In genomic region chr5:6216516-6217075, GRCh38 we compare ENCODE assay signal across 21 cellular contexts.
DNase-seq lines count a peak whose midpoint lies in the region; ATAC-seq lines count a peak whose summit lies in the region.
"Had no signal": no experiment of that assay in that cellular context is flagged by ENCODE, and none has a peak within 500 bp of the region (broad histone marks: within the 10 kb centered on the region; RNA-seq: fewer than 3 reads in every experiment).

No MANE protein-coding gene starts in this region.

- H3K79me1 ChIP-seq in mesenchymal stem cell (replicated peaks; ENCODE audit: low read length, poor library complexity, severe bottlenecking) = no peaks in the 10 kb centered on the region
- no peaks in the 10 kb centered on the region for H3K79me1 ChIP-seq in trophoblast cell (ENCODE audit: low read length)

- no peak overlapping the region for H4K8ac ChIP-seq in mesenchymal stem cell (ENCODE audit: low read length)
- H4K8ac ChIP-seq in trophoblast cell (ENCODE audit: low read depth, low read length) = no peak overlapping the region

- WGBS in mesenchymal stem cell = 94% methylated on average over 7 of the region's 8 CpGs
- WGBS in trophoblast cell (ENCODE audit: extremely low coverage, insufficient coverage, insufficient read length) = no CpG with 5 or more reads among the region's 8 CpGs

- no peak overlapping the region for H3K4me3 ChIP-seq in H7 (ENCODE audit: insufficient read depth, low read depth, low read length)
- H3K4me3 ChIP-seq in mesenchymal stem cell (ENCODE audit: insufficient read depth in 1 of 2, low read depth in 1 of 2, low read length in 2 of 2) = no peak overlapping the region
- no peak overlapping the region for H3K4me3 ChIP-seq in trophoblast cell (ENCODE audit: low read depth, low read length)
- H3K4me3 ChIP-seq: BLaER1 treated with 17β-estradiol and CSF1 and Interleukin-3, amounts not matched to agents 10 nM and 100 nM; GM12878; GM23248; HAP-1 had no signal

- H3K4me2 ChIP-seq in mesenchymal stem cell (ENCODE audit: low read length, poor library complexity, severe bottlenecking) (no peak overlapping the region), trophoblast cell (ENCODE audit: low read length) (no peak overlapping the region)

- H3K18ac ChIP-seq in mesenchymal stem cell (ENCODE audit: low read depth in 1 of 2, low read length in 2 of 2) (no peak overlapping the region), trophoblast cell (ENCODE audit: low read length) (no peak overlapping the region)

- H2BK12ac ChIP-seq in mesenchymal stem cell (ENCODE audit: low read length in 2 of 2) (no peak overlapping the region), trophoblast cell (ENCODE audit: low read length) (no peak overlapping the region)

- H3K4me1 ChIP-seq in mesenchymal stem cell (ENCODE audit: control insufficient read depth, insufficient read depth, low read depth, low read length) (no peaks in the 10 kb centered on the region), trophoblast cell (ENCODE audit: control insufficient read depth in 1 of 2, insufficient read depth in 2 of 2, low read length in 2 of 2) (no peaks in the 10 kb centered on the region)
- H3K4me1 ChIP-seq: BE2C, HAP-1 had no signal

- H3K14ac ChIP-seq in mesenchymal stem cell (ENCODE audit: low read length in 2 of 2) = no peak overlapping the region
- no peak overlapping the region for H3K14ac ChIP-seq in trophoblast cell (ENCODE audit: low read length)

- H2AK5ac ChIP-seq in mesenchymal stem cell (ENCODE audit: low read length, severe bottlenecking) = no peak overlapping the region
- no peak overlapping the region for H2AK5ac ChIP-seq in trophoblast cell (ENCODE audit: low read length)

- H2BK5ac ChIP-seq in mesenchymal stem cell (ENCODE audit: low read depth, low read length, poor library complexity, severe bottlenecking) (no peak overlapping the region), trophoblast cell (ENCODE audit: low read depth, low read length, poor library complexity) (no peak overlapping the region)

- ATAC-seq in GM18867 (IDR thresholded peaks at IDR 0.05; ENCODE audit: unreplicated experiment) = no peak
- ATAC-seq: GM12878 had no signal

- H3K9me3 ChIP-seq in mesenchymal stem cell (ENCODE audit: control insufficient read depth, low read length) (peaks cover 2% of the 10 kb centered on the region), trophoblast cell (ENCODE audit: insufficient read depth, low read depth, low read length) (peaks cover 6% of the 10 kb centered on the region)
- H3K9me3 ChIP-seq: BE2C, HAP-1 had no signal

- H3K9ac ChIP-seq in mesenchymal stem cell (ENCODE audit: low read length) = no peak overlapping the region
- H3K9ac ChIP-seq in trophoblast cell (ENCODE audit: low read length) = no peak overlapping the region
- H3K9ac ChIP-seq: BLaER1 treated with 17β-estradiol and CSF1 and Interleukin-3, amounts not matched to agents 10 nM and 100 nM; GM23248 had no signal

- H3K27me3 ChIP-seq in H7 (ENCODE audit: control insufficient read depth, insufficient read depth, low read length) (no peaks in the 10 kb centered on the region), mesenchymal stem cell (ENCODE audit: control insufficient read depth in 1 of 2, insufficient read depth in 1 of 2, low read length in 2 of 2) (no peaks in the 10 kb centered on the region), trophoblast cell (ENCODE audit: insufficient read depth, low read length) (no peaks in the 10 kb centered on the region)
- H3K27me3 ChIP-seq: BE2C; BLaER1 treated with 17β-estradiol and CSF1 and Interleukin-3, amounts not matched to agents 10 nM and 100 nM had no signal

- H3K23ac ChIP-seq in mesenchymal stem cell (ENCODE audit: low read length in 2 of 2) (no peak overlapping the region), trophoblast cell (ENCODE audit: low read length) (peak overlapping the region; percentile 7)

- no peaks in the 10 kb centered on the region for H3K79me2 ChIP-seq in trophoblast cell (ENCODE audit: control insufficient read depth, insufficient read depth, low read length, poor library complexity)

- no peaks in the 10 kb centered on the region for H3K36me3 ChIP-seq in H7 (replicated peaks; ENCODE audit: control insufficient read depth, insufficient read depth, low read length)
- no peaks in the 10 kb centered on the region for H3K36me3 ChIP-seq in mesenchymal stem cell (ENCODE audit: control insufficient read depth in 1 of 2, insufficient read depth in 2 of 2, low read depth in 1 of 2, low read length in 2 of 2)
- H3K36me3 ChIP-seq in trophoblast cell (ENCODE audit: control insufficient read depth in 1 of 2, insufficient read depth in 2 of 2, low read length in 2 of 2) = no peaks in the 10 kb centered on the region
- H3K36me3 ChIP-seq: BE2C; BLaER1 treated with 17β-estradiol and CSF1 and Interleukin-3, amounts not matched to agents 10 nM and 100 nM; HAP-1 had no signal

- H3K4ac ChIP-seq in mesenchymal stem cell (ENCODE audit: low read depth in 1 of 2, low read length in 2 of 2) = no peak overlapping the region
- H3K4ac ChIP-seq in trophoblast cell (ENCODE audit: low read depth, low read length) = no peak overlapping the region

- peak in 2 of 3 experiments; percentile 13 to 23 for DNase-seq in NCI-H1417 (lab: John Stamatoyannopoulos, UW)
- DNase-seq in NCI-H1417 treated with DMSO at 0.1 percent for 48 hours (lab: John Stamatoyannopoulos, UW) = no peak
- peak; percentile 41 for DNase-seq in H7
- no peak for DNase-seq in mesenchymal stem cell
- no peak for DNase-seq in trophoblast cell
- DNase-seq in SKM-1 treated with dmso at 0.1 percent for 144 hours (lab: John Stamatoyannopoulos, UW; ENCODE audit: unreplicated experiment) = no peak
- DNase-seq in iPS-NIHi11 (ENCODE audit: low spot score) = no peak
- DNase-seq: BE2C; CD4-positive, alpha-beta T cell; CD8-positive, alpha-beta memory T cell; DMS 273 treated with DMSO at 0.1 percent for 48 hours; DMS79; EL; GDM1; GM23248; HFFc6 had no signal

- no peak overlapping the region for H4K12ac ChIP-seq in trophoblast cell (ENCODE audit: low read depth, low read length)

- H2AFZ ChIP-seq in mesenchymal stem cell (ENCODE audit: low read depth, low read length) (no peak overlapping the region), trophoblast cell (ENCODE audit: insufficient read depth, low read length, poor library complexity) (no peak overlapping the region)
- H2AFZ ChIP-seq: GM23248 had no signal

- H4K91ac ChIP-seq in mesenchymal stem cell (ENCODE audit: low read length) (peak overlapping the region; percentile 20), trophoblast cell (ENCODE audit: low read depth, low read length) (no peak overlapping the region)

- no peak overlapping the region for H2BK120ac ChIP-seq in mesenchymal stem cell (ENCODE audit: low read depth, low read length)
- no peak overlapping the region for H2BK120ac ChIP-seq in trophoblast cell (ENCODE audit: insufficient read depth, low read length, poor library complexity)

- no peak overlapping the region for H3K27ac ChIP-seq in mesenchymal stem cell (ENCODE audit: low read length, poor library complexity, severe bottlenecking)
- H3K27ac ChIP-seq in trophoblast cell (ENCODE audit: low read depth, low read length) = no peak overlapping the region
- H3K27ac ChIP-seq: 22Rv1; BLaER1 treated with 17β-estradiol and CSF1 and Interleukin-3, amounts not matched to agents 10 nM and 100 nM; GM23248 had no signal

- no peak overlapping the region for H2BK15ac ChIP-seq in mesenchymal stem cell (ENCODE audit: low read depth, poor library complexity, severe bottlenecking)

Comparison
In these comparisons a context has a peak if more than half of its experiments do, and no peak if none do; other contexts are left out.
1. DNase-seq: peak in NCI-H1417 (2 of 3) and H7 (single experiment); none in NCI-H1417 treated with DMSO at 0.1 percent for 48 hours (single experiment), mesenchymal stem cell (single experiment), trophoblast cell (0 of 2), SKM-1 treated with dmso at 0.1 percent for 144 hours (single experiment) and iPS-NIHi11 (single experiment).